1 cellular context compared by ENCODE assay signal in genomic region chr5:95962475-95962773, GRCh38.
TF ChIP-seq lines count a peak whose summit lies in the region.

No MANE protein-coding gene starts in this region.

TF ChIP-seq in HCT116, 20 proteins besides CTCF, POLR2A, EP300 and RAD21 (continued from another document):
- TF ChIP-seq, protein P1, sequence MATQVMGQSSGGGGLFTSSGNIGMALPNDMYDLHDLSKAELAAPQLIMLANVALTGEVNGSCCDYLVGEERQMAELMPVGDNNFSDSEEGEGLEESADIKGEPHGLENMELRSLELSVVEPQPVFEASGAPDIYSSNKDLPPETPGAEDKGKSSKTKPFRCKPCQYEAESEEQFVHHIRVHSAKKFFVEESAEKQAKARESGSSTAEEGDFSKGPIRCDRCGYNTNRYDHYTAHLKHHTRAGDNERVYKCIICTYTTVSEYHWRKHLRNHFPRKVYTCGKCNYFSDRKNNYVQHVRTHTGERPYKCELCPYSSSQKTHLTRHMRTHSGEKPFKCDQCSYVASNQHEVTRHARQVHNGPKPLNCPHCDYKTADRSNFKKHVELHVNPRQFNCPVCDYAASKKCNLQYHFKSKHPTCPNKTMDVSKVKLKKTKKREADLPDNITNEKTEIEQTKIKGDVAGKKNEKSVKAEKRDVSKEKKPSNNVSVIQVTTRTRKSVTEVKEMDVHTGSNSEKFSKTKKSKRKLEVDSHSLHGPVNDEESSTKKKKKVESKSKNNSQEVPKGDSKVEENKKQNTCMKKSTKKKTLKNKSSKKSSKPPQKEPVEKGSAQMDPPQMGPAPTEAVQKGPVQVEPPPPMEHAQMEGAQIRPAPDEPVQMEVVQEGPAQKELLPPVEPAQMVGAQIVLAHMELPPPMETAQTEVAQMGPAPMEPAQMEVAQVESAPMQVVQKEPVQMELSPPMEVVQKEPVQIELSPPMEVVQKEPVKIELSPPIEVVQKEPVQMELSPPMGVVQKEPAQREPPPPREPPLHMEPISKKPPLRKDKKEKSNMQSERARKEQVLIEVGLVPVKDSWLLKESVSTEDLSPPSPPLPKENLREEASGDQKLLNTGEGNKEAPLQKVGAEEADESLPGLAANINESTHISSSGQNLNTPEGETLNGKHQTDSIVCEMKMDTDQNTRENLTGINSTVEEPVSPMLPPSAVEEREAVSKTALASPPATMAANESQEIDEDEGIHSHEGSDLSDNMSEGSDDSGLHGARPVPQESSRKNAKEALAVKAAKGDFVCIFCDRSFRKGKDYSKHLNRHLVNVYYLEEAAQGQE (IDR thresholded peaks at IDR 0.05; ENCODE audit: low read depth) = no peak
- TF ChIP-seq EGR1 (IDR thresholded peaks at IDR 0.05; ENCODE audit: low read depth) (no peak), EZH2phosphoT487 (IDR thresholded peaks at IDR 0.05; ENCODE audit: borderline replicate concordance) (no peak), CBX3 (IDR thresholded peaks at IDR 0.05; ENCODE audit: low read depth) (0 out of 2 replicates have a peak, but pooled peaks have one; percentile 1)
